7 cellular contexts compared by ENCODE assay signal in the genomic region with DNA sequence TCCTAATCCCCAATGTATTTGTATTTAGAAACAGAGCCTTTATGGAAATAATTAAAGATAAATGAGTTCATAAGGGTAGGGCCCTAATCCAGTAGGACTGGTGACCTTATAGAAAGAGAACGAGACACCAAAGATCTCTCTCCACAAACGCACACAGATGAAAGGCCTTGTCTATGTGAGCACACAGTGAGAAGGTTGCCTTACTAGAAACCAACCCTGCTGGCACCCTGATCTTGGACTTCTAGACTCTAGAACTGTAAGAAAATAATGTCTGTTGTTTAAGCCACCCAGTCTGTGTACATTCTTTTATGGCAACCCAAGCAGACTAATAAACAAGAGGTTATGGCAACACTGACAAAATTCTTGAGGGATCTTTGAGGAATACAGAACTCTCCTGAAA.
"Had no signal": no experiment of that assay in that cellular context is flagged by ENCODE, and none has a peak within 500 bp of the region (broad histone marks: within the 10 kb centered on the region; RNA-seq: fewer than 3 reads in every experiment).

No MANE protein-coding gene starts in this region.

- H2AFZ ChIP-seq: GM23338 had no signal

- ATAC-seq: GM23338, HCT116, K562 had no signal

- DNase-seq: H7, HFFc6, KG1 had no signal

- H3K4me3 ChIP-seq: GM23338, HAP-1, K562 had no signal

- H3K4me3 Mint-ChIP-seq: GM23338, HFFc6 had no signal

- H3K9me3 ChIP-seq: HAP-1 had no signal

- H3K9me3 Mint-ChIP-seq: GM23338, HFFc6 had no signal

- H3K4me2 ChIP-seq: GM23338 had no signal

- H3K36me3 ChIP-seq: HAP-1 had no signal
